In genomic region chr3:194134231-194134756, GRCh38 we compare ENCODE assay signal across 8 cellular contexts. TPM values are rescaled to one million over a fixed set of nuclear protein-coding genes. Genes with fewer than 3 reads are reported as not detected.
DNase-seq lines count a peak whose midpoint lies in the region; ATAC-seq, FAIRE-seq and TF ChIP-seq lines count a peak whose summit lies in the region.

No MANE protein-coding gene starts in this region.

- H3K4me1 Mint-ChIP-seq in CD4-positive, CD25-positive, alpha-beta regulatory T cell, result peaks cover 17 to 66% (median 41%) of the 10 kb centered on the region in 4 donors
- H3K4me1 Mint-ChIP-seq in T-helper 2 cell treated with Interferon-gamma antibody and Interleukin-4, amounts not matched to agents 5 μg/mL and 100 μg/mL, for 36 hours (ENCODE audit: low read depth), result peaks cover 48% of the 10 kb centered on the region

- no peak for FAIRE-seq in bronchial epithelial cell (lab: Jason Lieb, UNC)

- no peaks in the 10 kb centered on the region for H3K36me3 ChIP-seq in CD4-positive, CD25-positive, alpha-beta regulatory T cell (ENCODE audit: control insufficient read depth, insufficient read depth, low read length)
- H3K36me3 ChIP-seq in bronchial epithelial cell (ENCODE audit: control insufficient read depth, insufficient read depth, low read length), result peaks cover 12% of the 10 kb centered on the region
- peaks cover 0 to 12% (median 0%) of the 10 kb centered on the region in 6 donors for H3K36me3 ChIP-seq in spleen

- H3K27ac ChIP-seq in CD4-positive, CD25-positive, alpha-beta regulatory T cell (ENCODE audit: insufficient read depth, low read length, poor library complexity, severe bottlenecking), result no peak overlapping the region
- peak overlapping the region; percentile 80 to 95 (median 92) for H3K27ac ChIP-seq in spleen

- H3K36me3 Mint-ChIP-seq in CD4-positive, CD25-positive, alpha-beta regulatory T cell, result no peaks in the 10 kb centered on the region
- H3K36me3 Mint-ChIP-seq in T-helper 2 cell treated with Interferon-gamma antibody and Interleukin-4, amounts not matched to agents 5 μg/mL and 100 μg/mL, for 36 hours (ENCODE audit: low read depth), result peaks cover 6% of the 10 kb centered on the region

- H3K27me3 Mint-ChIP-seq in CD4-positive, CD25-positive, alpha-beta regulatory T cell, result peaks cover 72% of the 10 kb centered on the region
- H3K27me3 Mint-ChIP-seq in T-helper 2 cell treated with Interferon-gamma antibody and Interleukin-4, amounts not matched to agents 5 μg/mL and 100 μg/mL, for 36 hours (ENCODE audit: low read depth), result peaks cover 77% of the 10 kb centered on the region

- whole genome bisulfite sequencing in spleen, 5 donors, result 0% methylated on average over 4 to 70 of the region's 71 CpGs

- no peak for TF ChIP-seq POLR2A in spleen (IDR thresholded peaks at IDR 0.05)

- no peak overlapping the region for H3K27ac Mint-ChIP-seq in CD4-positive, CD25-positive, alpha-beta regulatory T cell
- no peak overlapping the region for H3K27ac Mint-ChIP-seq in T-helper 2 cell treated with Interferon-gamma antibody and Interleukin-4, amounts not matched to agents 5 μg/mL and 100 μg/mL, for 36 hours

- peaks cover 56% of the 10 kb centered on the region for H3K4me1 ChIP-seq in CD4-positive, CD25-positive, alpha-beta regulatory T cell (ENCODE audit: control insufficient read depth, insufficient read depth, low read length, poor library complexity, severe bottlenecking)
- H3K4me1 ChIP-seq in spleen, result peaks cover 24 to 97% (median 88%) of the 10 kb centered on the region in 6 donors

- DNase-seq in CD4-positive, CD25-positive, alpha-beta regulatory T cell, result peak; percentile 18 to 47 (median 35)
- DNase-seq in GM20000 (ENCODE audit: low spot score), result peak; percentile 75
- peak; percentile 69 for DNase-seq in T-helper 2 cell treated with Interferon-gamma antibody and Interleukin-4, amounts not matched to agents 5 μg/mL and 100 μg/mL, for 36 hours (ENCODE audit: low spot score)
- no peak for DNase-seq in bronchial epithelial cell (ENCODE audit: low read depth)
- peak; percentile 89 for DNase-seq in iris pigment epithelial cell (ENCODE audit: low read depth)
- DNase-seq in spleen, result peak; percentile 90
- DNase-seq in DMS114 treated with DMSO at 0.1 percent for 48 hours (lab: John Stamatoyannopoulos, UW; ENCODE audit: unreplicated experiment), result no peak

- no peaks in the 10 kb centered on the region for H3K9me3 ChIP-seq in CD4-positive, CD25-positive, alpha-beta regulatory T cell (ENCODE audit: control insufficient read depth in 2 of 2, low read length in 2 of 2)
- H3K9me3 ChIP-seq in spleen, result no peaks in the 10 kb centered on the region

- TF ChIP-seq CTCF in GM20000 (IDR thresholded peaks at IDR 0.05; ENCODE audit: extremely low read depth, missing control alignments) (no peak), bronchial epithelial cell (IDR thresholded peaks at IDR 0.05; ENCODE audit: insufficient read depth, low read length, severe bottlenecking) (no peak), spleen (IDR thresholded peaks at IDR 0.05 in 8 of 11, conservative IDR thresholded peaks at IDR 0.05 in 3 of 11) (peak in 1 of 11 experiments; percentile 6)

- peak overlapping the region in 1 of 4 donors; percentile 31 for H3K4me3 Mint-ChIP-seq in CD4-positive, CD25-positive, alpha-beta regulatory T cell
- no peak overlapping the region for H3K4me3 Mint-ChIP-seq in T-helper 2 cell treated with Interferon-gamma antibody and Interleukin-4, amounts not matched to agents 5 μg/mL and 100 μg/mL, for 36 hours

- no peak overlapping the region for H3K4me3 ChIP-seq in CD4-positive, CD25-positive, alpha-beta regulatory T cell (ENCODE audit: low read depth, low read length)
- H3K4me3 ChIP-seq in bronchial epithelial cell (ENCODE audit: low read depth, low read length), result peak overlapping the region; percentile 45
- H3K4me3 ChIP-seq in spleen, result peak overlapping the region; percentile 47 to 75 (median 66)

- H3K9me3 Mint-ChIP-seq in CD4-positive, CD25-positive, alpha-beta regulatory T cell, result peaks cover 0 to 3% (median 0%) of the 10 kb centered on the region in 7 donors
- no peaks in the 10 kb centered on the region for H3K9me3 Mint-ChIP-seq in T-helper 2 cell treated with Interferon-gamma antibody and Interleukin-4, amounts not matched to agents 5 μg/mL and 100 μg/mL, for 36 hours

- intact Hi-C loops in spleen (cut with DNase I; ENCODE audit: low total_unique reads), result loop anchor here (10.0 kb wide), 1 partner anchor 469 kb away; no protein-coding TSS in a partner anchor

- ATAC-seq in CD4-positive, CD25-positive, alpha-beta regulatory T cell (ENCODE audit: low read depth in 2 of 2), result peak; percentile 0 to 1
- ATAC-seq in HG03571 (IDR thresholded peaks at IDR 0.05; ENCODE audit: unreplicated experiment), result peak; percentile 4

- peaks cover 9% of the 10 kb centered on the region for H3K27me3 ChIP-seq in CD4-positive, CD25-positive, alpha-beta regulatory T cell (ENCODE audit: control insufficient read depth, insufficient read depth, low read length)
- H3K27me3 ChIP-seq in bronchial epithelial cell (ENCODE audit: control insufficient read depth, insufficient read depth, low read length) (no peaks in the 10 kb centered on the region), spleen (replicated peaks in 1 of 7) (peaks cover 0 to 84% (median 3%) of the 10 kb centered on the region in 7 donors)

RNA-seq across cellular contexts. Expression of gene HES1, which starts 1.7 kb away (rescaled TPM):
- total RNA-seq in CD4-positive, CD25-positive, alpha-beta regulatory T cell, result 10.5 TPM
- polyA plus RNA-seq in CD4-positive, CD25-positive, alpha-beta regulatory T cell, result under 1 TPM in 2 of 4 donors, not detected in 2; 0.17 to 0.71 TPM
- total RNA-seq in bronchial epithelial cell (46.6 and 87.8 TPM in 2 replicates), spleen (10 to 100 TPM; 38.2 to 59.6 (median 40.3) TPM)
- polyA plus RNA-seq in spleen, result 10 to 100 TPM; 17.7 to 19.7 (median 19.6) TPM

Comparison
In these comparisons a context has a peak if more than half of its experiments do, and no peak if none do; other contexts are left out.
1. DNase-seq: peak in CD4-positive, CD25-positive, alpha-beta regulatory T cell (3 of 3), GM20000 (single experiment), T-helper 2 cell treated with Interferon-gamma antibody and Interleukin-4, amounts not matched to agents 5 μg/mL and 100 μg/mL, for 36 hours (single experiment), iris pigment epithelial cell (single experiment) and spleen (single experiment); none in bronchial epithelial cell (single experiment) and DMS114 treated with DMSO at 0.1 percent for 48 hours (single experiment).